23 cellular contexts compared by ENCODE assay signal in genomic region chr9:97500263-97500662, GRCh38. TPM values are rescaled to one million over a fixed set of nuclear protein-coding genes. Genes with fewer than 3 reads are reported as not detected.
A peak's percentile ranks its signal among the peaks of the same experiment; 100 is the strongest.
DNase-seq lines count a peak whose midpoint lies in the region; ATAC-seq, FAIRE-seq and TF ChIP-seq lines count a peak whose summit lies in the region.
"Had no signal": no experiment of that assay in that cellular context is flagged by ENCODE, and none has a peak within 500 bp of the region (broad histone marks: within the 10 kb centered on the region; RNA-seq: fewer than 3 reads in every experiment).

No MANE protein-coding gene starts in this region.

- H2AFZ ChIP-seq in K562 (ENCODE audit: low read depth, low read length) = no peak overlapping the region
- H2AFZ ChIP-seq: hepatocyte had no signal

- H3K27ac ChIP-seq in K562 (ENCODE audit: extremely low read depth, low read depth, low read length) (no peak overlapping the region), transverse colon (no peak overlapping the region)
- H3K27ac ChIP-seq: BLaER1 treated with 17β-estradiol and CSF1 and Interleukin-3, amounts not matched to agents 10 nM and 100 nM; hepatocyte; neutrophil; WERI-Rb-1 had no signal

- peaks cover 35% of the 10 kb centered on the region for H3K79me2 ChIP-seq in K562 (ENCODE audit: control insufficient read depth, insufficient read depth, low read length)
- H3K79me2 ChIP-seq: hepatocyte had no signal

- no TSS peak for BruUV-seq in K562 (replicated peaks; lab: Mats Ljungman, UMichigan)

- intact Hi-C loops in K562 (cut with micrococcal nuclease) (loop anchor here (5.0 kb wide), 2 partner anchors 42 to 83 kb away; no protein-coding TSS in a partner anchor), transverse colon (cut with DNase I; ENCODE audit: low total_unique reads) (no loop called here)

- H3K27me3 Mint-ChIP-seq in activated CD4-positive, alpha-beta T cell treated with anti-CD3 and anti-CD28 coated beads, Interleukin-2, amount 10 ng/mL, durations not matched to agents 7 days and 5 days = peaks cover 53% of the 10 kb centered on the region
- peaks cover 47% of the 10 kb centered on the region for H3K27me3 Mint-ChIP-seq in nephron progenitor cell (ENCODE audit: low read depth, poor library complexity)

- H4K20me1 ChIP-seq in K562 (replicated peaks; ENCODE audit: control insufficient read depth, insufficient read depth, low read length) = peaks cover 4% of the 10 kb centered on the region; the same call in 1 of the 2 replicates

- peaks cover 19% of the 10 kb centered on the region for H3K4me1 Mint-ChIP-seq in activated CD4-positive, alpha-beta T cell treated with anti-CD3 and anti-CD28 coated beads, Interleukin-2, amount 10 ng/mL, durations not matched to agents 7 days and 5 days
- peaks cover 19% of the 10 kb centered on the region for H3K4me1 Mint-ChIP-seq in nephron progenitor cell

- H3K4me3 ChIP-seq in K562 (no peak overlapping the region), transverse colon (no peak overlapping the region)

- peaks cover 16% of the 10 kb centered on the region for H3K36me3 Mint-ChIP-seq in activated CD4-positive, alpha-beta T cell treated with anti-CD3 and anti-CD28 coated beads, Interleukin-2, amount 10 ng/mL, durations not matched to agents 7 days and 5 days (ENCODE audit: low read depth)
- no peaks in the 10 kb centered on the region for H3K36me3 Mint-ChIP-seq in nephron progenitor cell (ENCODE audit: low read depth)

- peaks cover 32 to 41% of the 10 kb centered on the region in 2 experiments for H3K4me1 ChIP-seq in K562 (replicated peaks in 1 of 2; ENCODE audit: control insufficient read depth in 2 of 2, insufficient read depth in 2 of 2, low read length in 2 of 2)
- H3K4me1 ChIP-seq in transverse colon = peaks cover 7 to 35% (median 16%) of the 10 kb centered on the region in 4 donors

- H3K4me3 Mint-ChIP-seq in activated CD4-positive, alpha-beta T cell treated with anti-CD3 and anti-CD28 coated beads, Interleukin-2, amount 10 ng/mL, durations not matched to agents 7 days and 5 days = peak overlapping the region; percentile 20
- H3K4me3 Mint-ChIP-seq in nephron progenitor cell = peak overlapping the region; percentile 75

- TF ChIP-seq CTCF in GM20000 (IDR thresholded peaks at IDR 0.05; ENCODE audit: extremely low read depth, missing control alignments) (no peak), K562 (IDR thresholded peaks at IDR 0.05 in 2 of 3, conservative IDR thresholded peaks at IDR 0.05 in 1 of 3; ENCODE audit: insufficient read depth in 2 of 3, low read depth in 1 of 3, low read length in 3 of 3) (no peak), nephron progenitor cell (IDR thresholded peaks at IDR 0.05) (no peak), transverse colon (IDR thresholded peaks at IDR 0.05) (no peak)

- WGBS in K562 (ENCODE audit: insufficient coverage, low coverage, missing lambda C conversion rate) = 5% methylated on average over 5 of the region's 5 CpGs
- 46 to 65% methylated on average over 5 of the region's 5 CpGs for WGBS in transverse colon (ENCODE audit: low coverage in 1 of 2), 2 donors

- H3K27me3 ChIP-seq in K562 (ENCODE audit: control insufficient read depth in 2 of 2, insufficient read depth in 2 of 2, low read length in 2 of 2) (no peaks in the 10 kb centered on the region; a peak in 1 of 5 replicates), transverse colon (peaks cover 47% of the 10 kb centered on the region)
- H3K27me3 ChIP-seq: tibial artery had no signal

- TF ChIP-seq POLR2A in K562 (conservative IDR thresholded peaks at IDR 0.05) = no peak
- TF ChIP-seq POLR2A in transverse colon (IDR thresholded peaks at IDR 0.05) = no peak

- no peak overlapping the region for H3K27ac Mint-ChIP-seq in activated CD4-positive, alpha-beta T cell treated with anti-CD3 and anti-CD28 coated beads, Interleukin-2, amount 10 ng/mL, durations not matched to agents 7 days and 5 days
- no peak overlapping the region for H3K27ac Mint-ChIP-seq in nephron progenitor cell
- H3K27ac Mint-ChIP-seq: stimulated activated naive B cell treated with anti-CD40 and anti-IgM and Interleukin-4, amounts not matched to agents 10 μg/mL and 1 μg/mL and 100 μg/mL, for 72 hours had no signal

- H3K9me3 ChIP-seq in K562 (replicated peaks; ENCODE audit: control insufficient read depth, insufficient read depth, low read depth, low read length) = no peaks in the 10 kb centered on the region
- no peaks in the 10 kb centered on the region for H3K9me3 ChIP-seq in transverse colon
- H3K9me3 ChIP-seq: neutrophil, tibial artery had no signal

- TF ChIP-seq EP300 in K562 (IDR thresholded peaks at IDR 0.05; ENCODE audit: low read length) = no peak
- TF ChIP-seq EP300 in transverse colon (IDR thresholded peaks at IDR 0.05; ENCODE audit: low read depth) = no peak

- in situ Hi-C loops in K562 (cut with MboI) (no loop called here), transverse colon (cut with MboI; ENCODE audit: low pct_ligation_motif_present in 1 of 4, low pct_unique_long_range_greater_than_20kb in 1 of 4, low sequenced_read_pairs in 3 of 4) (no loop called here)

- TF ChIP-seq RAD21 in K562 (CRISPR knock-in tag; conservative IDR thresholded peaks at IDR 0.05 in 1 of 2, IDR thresholded peaks at IDR 0.05 in 1 of 2) = no peak

- H3K9me3 Mint-ChIP-seq in activated CD4-positive, alpha-beta T cell treated with anti-CD3 and anti-CD28 coated beads, Interleukin-2, amount 10 ng/mL, durations not matched to agents 7 days and 5 days = no peaks in the 10 kb centered on the region
- H3K9me3 Mint-ChIP-seq in nephron progenitor cell = peaks cover 29% of the 10 kb centered on the region

- POLR2A ChIA-PET in activated CD4-positive, alpha-beta T cell treated with anti-CD3 and anti-CD28 coated beads, Interleukin-2, amount 10 ng/mL, durations not matched to agents 7 days and 5 days (lab: Charles Lee) = no interaction called here
- POLR2A ChIA-PET in K562 (lab: Yijun Ruan, JAX) = interaction anchor here (2.1 to 2.2 kb wide), 2 partner anchors 8 to 14 kb away, joined by 8 to 15 read pairs; no protein-coding TSS in a partner anchor

- ATAC-seq in K562 = no peak
- ATAC-seq: right cardiac atrium had no signal

- CTCF ChIA-PET in activated CD4-positive, alpha-beta T cell treated with anti-CD3 and anti-CD28 coated beads, Interleukin-2, amount 10 ng/mL, durations not matched to agents 7 days and 5 days (lab: Charles Lee) = interaction anchor here (0.7 to 2.5 kb wide), 4 partner anchors 11 to 112 kb away, joined by 3 to 11 read pairs (median 6); no protein-coding TSS in a partner anchor
- CTCF ChIA-PET in K562 (lab: Yijun Ruan, JAX; ENCODE audit: low intra/inter-chr PET ratio) = no interaction called here

- no peak overlapping the region for H3K4me2 ChIP-seq in K562 (ENCODE audit: insufficient read depth, low read length)

- DNase-seq in activated CD4-positive, alpha-beta T cell treated with anti-CD3 and anti-CD28 coated beads, Interleukin-2, amount 10 ng/mL, durations not matched to agents 7 days and 5 days = no peak
- DNase-seq in activated CD4-positive, alpha-beta T cell treated with anti-CD3 and anti-CD28 coated beads, Interleukin-2, amount 50 U/mL, for 4 hours = no peak
- DNase-seq in GM20000 (ENCODE audit: low spot score) (peak; percentile 35), K562 (ENCODE audit: extremely low read depth in 1 of 4, low spot score in 3 of 4) (peak in 1 of 4 experiments; percentile 40), nephron progenitor cell (no peak), transverse colon (no peak), NCI-H524 (lab: John Stamatoyannopoulos, UW) (no peak)
- DNase-seq in activated CD4-positive, CD25-positive, alpha-beta regulatory T cell (lab: John Stamatoyannopoulos, UW) = no peak
- DNase-seq: activated gamma-delta T cell treated with Interleukin-2 at 50 U/mL for 16 hours; mesenchymal stem cell; NCI-H2029; NCI-H446; right cardiac atrium; stimulated activated naive B cell treated with anti-CD40 and anti-IgM and Interleukin-4, amounts not matched to agents 10 μg/mL and 1 μg/mL and 100 μg/mL, for 72 hours; tibial artery had no signal

- H3K36me3 ChIP-seq in K562 (ENCODE audit: control insufficient read depth, insufficient read depth, low read length) (no peaks in the 10 kb centered on the region; the same call in 2 of the 3 replicates), transverse colon (peaks cover 0 to 12% (median 5%) of the 10 kb centered on the region in 4 donors)

- H3K9me1 ChIP-seq in K562 (ENCODE audit: control insufficient read depth, insufficient read depth, low read length) = peaks cover 2% of the 10 kb centered on the region

- FAIRE-seq in K562 (lab: Jason Lieb, UNC) = no peak
- FAIRE-seq: colon, GM18507, HepG2, keratinocyte had no signal

- no peak overlapping the region for H3K9ac ChIP-seq in K562 (ENCODE audit: insufficient read depth in 1 of 2, low read depth in 2 of 2, low read length in 2 of 2)

TF ChIP-seq in K562, 482 proteins besides CTCF, POLR2A, EP300 and RAD21:
- TF ChIP-seq GATA2 (CRISPR knock-in tag; IDR thresholded peaks at IDR 0.05) (no peak), BMI1 (IDR thresholded peaks at IDR 0.05; ENCODE audit: low read length) (0 out of 2 replicates have a peak, but pooled peaks have one; percentile 53), ARID2 (IDR thresholded peaks at IDR 0.05) (no peak), CBX2 (IDR thresholded peaks at IDR 0.05; ENCODE audit: insufficient read depth, low read length, poor library complexity, severe bottlenecking) (peak; percentile 56)
TF ChIP-seq in K562: peak in this region for 2.

RNA-seq across cellular contexts. Expression of gene TMOD1, which starts 1.2 kb away (rescaled TPM):
- total RNA-seq in activated CD4-positive, alpha-beta T cell treated with anti-CD3 and anti-CD28 coated beads, Interleukin-2, amount 10 ng/mL, durations not matched to agents 7 days and 5 days = under 1 TPM; 0.35 to 0.45 TPM
- 24.3 and 41.9 TPM in 2 replicates for total RNA-seq in K562 (2011; cell fraction: chromatin; rRNA removed; ENCODE audit: low replicate concordance)
- 11.5 and 13.8 TPM in 2 replicates for total RNA-seq in K562 (2011; cell fraction: nucleolus; rRNA removed)
- total RNA-seq in K562 (2011; cell fraction: nucleoplasm; rRNA removed) = 19.4 and 22.3 TPM in 2 replicates
- 10.4 and 11.3 TPM in 2 replicates for total RNA-seq in K562 (2014; rRNA removed)
- 16.4 and 17.8 TPM in 2 replicates for total RNA-seq in K562 (2014; rRNA removed; fragmentation: Illumina TruSeq; extraction: Trizol)
- 7.1 TPM in 2 replicates for total RNA-seq in K562 (2015; rRNA removed; fragmentation: Illumina TruSeq; extraction: Trizol)
- total RNA-seq in K562 (2021) = 29.3 and 34.7 TPM in 2 replicates
- polyA plus RNA-seq in K562 (2011; rRNA removed) = 6.7 and 11.4 TPM in 2 replicates
- 5.6 and 9.8 TPM in 2 replicates for polyA plus RNA-seq in K562 (2011; cell fraction: cytosol; rRNA removed)
- 14.9 and 18.0 TPM in 2 replicates for polyA plus RNA-seq in K562 (2011; cell fraction: nucleus; rRNA removed)
- 22.1 and 24.1 TPM in 2 replicates for polyA plus RNA-seq in K562 (2012)
- polyA plus RNA-seq in K562 (2014; fragmentation: Illumina TruSeq; extraction: Trizol) = 38.5 and 41.2 TPM in 2 replicates
- polyA plus RNA-seq in K562 (2014; fragmentation: Nextera tagmentation; extraction: Ambion mirVana) = 10 to 100 TPM; 11.6 to 14.2 TPM
- polyA plus RNA-seq in K562 (2014; rRNA removed) = 15.5 and 16.7 TPM in 2 replicates
- 12.1 and 12.2 TPM in 2 replicates for polyA minus RNA-seq in K562 (2011; rRNA and poly(A)+ RNA removed)
- polyA minus RNA-seq in K562 (2011; cell fraction: cytosol; rRNA and poly(A)+ RNA removed) = 11.6 and 13.2 TPM in 2 replicates
- 4.0 and 8.1 TPM in 2 replicates for polyA minus RNA-seq in K562 (2011; cell fraction: nucleus; rRNA and poly(A)+ RNA removed)
- 10 to 100 TPM in 1 of 4 donors, 1 to 10 TPM in 3; 4.2 to 11.6 (median 7.1) TPM for total RNA-seq in transverse colon
- polyA plus RNA-seq: keratinocyte had no signal
